ENCODE assay signal across 19 cellular contexts in genomic region chr16:11711662-11712061, GRCh38. TPM values are rescaled to one million over a fixed set of nuclear protein-coding genes. Genes with fewer than 3 reads are reported as not detected.
DNase-seq lines count a peak whose midpoint lies in the region; ATAC-seq and TF ChIP-seq lines count a peak whose summit lies in the region.
"Had no signal": no experiment of that assay in that cellular context is flagged by ENCODE, and none has a peak within 500 bp of the region (broad histone marks: within the 10 kb centered on the region; RNA-seq: fewer than 3 reads in every experiment).

No MANE protein-coding gene starts in this region.

- H3K9me3 ChIP-seq in cardiac muscle cell (ENCODE audit: low read depth), result no peaks in the 10 kb centered on the region
- H3K9me3 ChIP-seq in right atrium auricular region, result no peaks in the 10 kb centered on the region
- H3K9me3 ChIP-seq in OCI-LY7 (ENCODE audit: low read length), result no peaks in the 10 kb centered on the region
- H3K9me3 ChIP-seq in psoas muscle, result no peaks in the 10 kb centered on the region
- H3K9me3 ChIP-seq: A549 had no signal

- no peak overlapping the region for H3K4me2 ChIP-seq in OCI-LY7 (ENCODE audit: low read length)
- H3K4me2 ChIP-seq: A549, PC-9 had no signal

- ATAC-seq in psoas muscle (no peak), GM21576 (IDR thresholded peaks at IDR 0.05; ENCODE audit: unreplicated experiment) (no peak)
- ATAC-seq: A549, SK-N-SH treated with all-trans-retinoic acid at 6 μM for 48 hours had no signal

- peaks cover 9% of the 10 kb centered on the region for H3K4me1 ChIP-seq in cardiac muscle cell (ENCODE audit: low read depth)
- peaks cover 0 to 9% of the 10 kb centered on the region in 2 donors for H3K4me1 ChIP-seq in right atrium auricular region
- H3K4me1 ChIP-seq in OCI-LY7 (ENCODE audit: insufficient read depth, low read length, poor library complexity, severe bottlenecking), result peaks cover 52% of the 10 kb centered on the region
- H3K4me1 ChIP-seq in psoas muscle, result peaks cover 50% of the 10 kb centered on the region

- DNase-seq in cardiac muscle cell (ENCODE audit: low read depth in 1 of 2, low spot score in 1 of 2), result no peak
- no peak for DNase-seq in right atrium auricular region (ENCODE audit: low spot score)
- no peak for DNase-seq in OCI-LY7 (ENCODE audit: low spot score)
- DNase-seq in psoas muscle, result no peak
- no peak for DNase-seq in SHP77 treated with DMSO at 0.1 percent for 48 hours (lab: John Stamatoyannopoulos, UW)
- no peak for DNase-seq in activated CD8-positive, alpha-beta memory T cell treated with anti-CD3 and anti-CD28 coated beads, Interleukin-2, amount 50 U/mL, for 4 hours
- DNase-seq: EL, GF-D8, IMR-90, MV-4-11, NCI-H1694, NCI-H2081 treated with DMSO at 0.1 percent for 48 hours, NCI-H446, NCI-H526, PC-9, RPMI8226 had no signal

- H3K27me3 ChIP-seq in cardiac muscle cell (no peaks in the 10 kb centered on the region), right atrium auricular region (no peaks in the 10 kb centered on the region), psoas muscle (ENCODE audit: insufficient read depth in 3 of 3, low read length in 2 of 3) (no peaks in the 10 kb centered on the region)

- H3K36me3 ChIP-seq in cardiac muscle cell (peaks cover 6% of the 10 kb centered on the region), right atrium auricular region (peaks cover 28% of the 10 kb centered on the region), OCI-LY7 (ENCODE audit: insufficient read depth, low read length) (peaks cover 75% of the 10 kb centered on the region), psoas muscle (ENCODE audit: insufficient read depth in 1 of 2, low read depth in 1 of 2) (peaks cover 4 to 52% of the 10 kb centered on the region in 2 donors)

- intact Hi-C loops in OCI-LY7 (cut with micrococcal nuclease; ENCODE audit: unreplicated experiment) (no loop called here), psoas muscle (cut with DNase I) (loop anchor here (5.0 to 10.0 kb wide), 5 partner anchors 34 to 747 kb away; no protein-coding TSS in a partner anchor)

- no peak overlapping the region for H3K4me3 ChIP-seq in cardiac muscle cell
- no peak overlapping the region for H3K4me3 ChIP-seq in right atrium auricular region
- H3K4me3 ChIP-seq in OCI-LY7 (ENCODE audit: low read depth, low read length, poor library complexity, severe bottlenecking), result no peak overlapping the region
- H3K4me3 ChIP-seq in psoas muscle, result no peak overlapping the region
- H3K4me3 ChIP-seq: A549, PC-9 had no signal

- H4K20me1 ChIP-seq in OCI-LY7 (ENCODE audit: insufficient read depth, low read length), result no peaks in the 10 kb centered on the region

- 91 to 96% (median 92%) methylated on average over 4 of the region's 4 CpGs for WGBS in psoas muscle, 3 donors

- POLR2A ChIA-PET in OCI-LY7 (lab: Charles Lee), result interaction anchor here (0.7 to 2.8 kb wide), 5 partner anchors 21 to 359 kb away, joined by 3 to 14 read pairs (median 4); no protein-coding TSS in a partner anchor

- TF ChIP-seq CTCF in cardiac muscle cell (IDR thresholded peaks at IDR 0.05; ENCODE audit: low read depth, low read length) (no peak), right atrium auricular region (IDR thresholded peaks at IDR 0.05) (no peak), OCI-LY7 (conservative IDR thresholded peaks at IDR 0.05; ENCODE audit: low read length) (no peak), psoas muscle (IDR thresholded peaks at IDR 0.05) (no peak)

- H3K79me2 ChIP-seq in OCI-LY7 (ENCODE audit: insufficient read depth, low read depth, low read length), result peaks cover 6% of the 10 kb centered on the region; the same call in 1 of the 2 replicates

- H3K9me2 ChIP-seq in OCI-LY7 (ENCODE audit: insufficient read depth, low read length), result no peaks in the 10 kb centered on the region

- CTCF ChIA-PET in OCI-LY7 (lab: Charles Lee; ENCODE audit: unreplicated experiment), result interaction anchor here (0.6 to 1.3 kb wide), 3 partner anchors 21 to 85 kb away, joined by 3 read pairs; partner anchors contain the start of gene ZC3H7A

- H2AFZ ChIP-seq in OCI-LY7 (ENCODE audit: low read length), result no peak overlapping the region
- H2AFZ ChIP-seq: PC-9 had no signal

- no TSS peak for BruUV-seq in OCI-LY7 (replicated peaks; lab: Mats Ljungman, UMichigan)

- peak overlapping the region; percentile 27 for H3K27ac ChIP-seq in cardiac muscle cell
- H3K27ac ChIP-seq in right atrium auricular region, result no peak overlapping the region
- H3K27ac ChIP-seq in OCI-LY7 (ENCODE audit: low read depth, low read length, poor library complexity, severe bottlenecking), result peak overlapping the region; percentile 5
- H3K27ac ChIP-seq in psoas muscle, result peak overlapping the region; percentile 69
- H3K27ac ChIP-seq: A549, PC-9 had no signal

RNA-seq across cellular contexts. Expression of gene TXNDC11, which starts 31.0 kb away (rescaled TPM):
- total RNA-seq in cardiac muscle cell (43.0 and 46.6 TPM in 2 replicates), right atrium auricular region (10 to 100 TPM; 29.5 to 38.1 TPM), OCI-LY7 (2022) (88.6 and 96.7 TPM in 2 replicates), psoas muscle (10 to 100 TPM; 21.3 to 37.2 (median 33.5) TPM)
- polyA plus RNA-seq in cardiac muscle cell (26.6 and 29.4 TPM in 2 replicates), psoas muscle (10 to 100 TPM; 38.8 to 49.1 (median 40.5) TPM)
- 79.8 and 96.0 TPM in 2 replicates for total RNA-seq in OCI-LY7 (2014; rRNA removed; shearing (Covaris generic))

RNA-seq across cellular contexts. Expression of gene SNN, which starts 43.4 kb away (rescaled TPM):
- total RNA-seq in cardiac muscle cell (28.3 and 34.9 TPM in 2 replicates), right atrium auricular region (10 to 100 TPM; 18.9 to 20.0 TPM), OCI-LY7 (2022) (27.8 and 31.6 TPM in 2 replicates), psoas muscle (100 to 1,000 TPM in 2 of 4 donors, 10 to 100 TPM in 2; 30.3 to 113 (median 83.8) TPM)
- polyA plus RNA-seq in cardiac muscle cell (35.3 and 41.8 TPM in 2 replicates), psoas muscle (100 to 1,000 TPM in 2 of 3 donors, 10 to 100 TPM in 1; 56.9 to 152 (median 107) TPM)
- 28.3 and 31.8 TPM in 2 replicates for total RNA-seq in OCI-LY7 (2014; rRNA removed; shearing (Covaris generic))

Comparison
In these comparisons a context has a peak if more than half of its experiments do, and no peak if none do; other contexts are left out.
1. H3K27ac ChIP-seq: peak in cardiac muscle cell (single experiment), OCI-LY7 (single experiment) and psoas muscle (single experiment); none in right atrium auricular region (0 of 2).